Comparison of ENCODE assay signal across 22 cellular contexts in genomic region chr3:143167956-143168355, GRCh38. TPM values are rescaled to one million over a fixed set of nuclear protein-coding genes. Genes with fewer than 3 reads are reported as not detected.
DNase-seq lines count a peak whose midpoint lies in the region; ATAC-seq, FAIRE-seq and TF ChIP-seq lines count a peak whose summit lies in the region.
"Had no signal": no experiment of that assay in that cellular context is flagged by ENCODE, and none has a peak within 500 bp of the region (broad histone marks: within the 10 kb centered on the region; RNA-seq: fewer than 3 reads in every experiment).

No MANE protein-coding gene starts in this region.

- no peaks in the 10 kb centered on the region for H3K27me3 Mint-ChIP-seq in activated T-cell treated with anti-CD3 and anti-CD28 coated beads, Interleukin-2, amount 50 U/mL, for 24 hours
- no peaks in the 10 kb centered on the region for H3K27me3 Mint-ChIP-seq in T-helper 17 cell
- H3K27me3 Mint-ChIP-seq: stimulated activated naive CD8-positive, alpha-beta T cell treated with anti-CD3 and anti-CD28 coated beads, Interleukin-15, amount 100 ng/mL, for 72 hours had no signal

- peak overlapping the region; percentile 26; the same call in 1 of the 3 replicates for H3K27ac ChIP-seq in K562 (ENCODE audit: extremely low read depth, low read depth, low read length)
- H3K27ac ChIP-seq: gastroesophageal sphincter, ovary, WERI-Rb-1 had no signal

- no peaks in the 10 kb centered on the region for H3K79me2 ChIP-seq in K562 (ENCODE audit: control insufficient read depth, insufficient read depth, low read length)

- no peaks in the 10 kb centered on the region for H3K9me1 ChIP-seq in K562 (ENCODE audit: control insufficient read depth, insufficient read depth, low read length)

- H3K4me1 ChIP-seq in K562 (replicated peaks in 1 of 2; ENCODE audit: control insufficient read depth in 2 of 2, insufficient read depth in 2 of 2, low read length in 2 of 2): peaks cover 15 to 61% of the 10 kb centered on the region in 2 experiments; a peak in 4 of 5 replicates
- H3K4me1 ChIP-seq: gastroesophageal sphincter had no signal

- H2AFZ ChIP-seq in K562 (ENCODE audit: low read depth, low read length): no peak overlapping the region

- H3K27ac Mint-ChIP-seq in activated T-cell treated with anti-CD3 and anti-CD28 coated beads, Interleukin-2, amount 50 U/mL, for 24 hours: no peak overlapping the region
- no peak overlapping the region for H3K27ac Mint-ChIP-seq in T-helper 17 cell
- H3K27ac Mint-ChIP-seq: type B pancreatic cell had no signal

- peaks cover 18% of the 10 kb centered on the region for H3K9me3 Mint-ChIP-seq in activated T-cell treated with anti-CD3 and anti-CD28 coated beads, Interleukin-2, amount 50 U/mL, for 24 hours

- peaks cover 5% of the 10 kb centered on the region for H3K36me3 Mint-ChIP-seq in activated T-cell treated with anti-CD3 and anti-CD28 coated beads, Interleukin-2, amount 50 U/mL, for 24 hours (ENCODE audit: low read depth)
- no peaks in the 10 kb centered on the region for H3K36me3 Mint-ChIP-seq in T-helper 17 cell (ENCODE audit: low read depth)
- H3K36me3 Mint-ChIP-seq: type B pancreatic cell had no signal

- TF ChIP-seq RAD21 in K562 (CRISPR knock-in tag; conservative IDR thresholded peaks at IDR 0.05 in 1 of 2, IDR thresholded peaks at IDR 0.05 in 1 of 2): no peak

- BruUV-seq in K562 (replicated peaks; lab: Mats Ljungman, UMichigan): no TSS peak

- POLR2A ChIA-PET in K562 (lab: Yijun Ruan, JAX): interaction anchor here (0.5 to 0.8 kb wide), 3 partner anchors 30 to 103 kb away, joined by 3 read pairs; no protein-coding TSS in a partner anchor

- 49% methylated on average over 2 of the region's 2 CpGs for WGBS in K562 (ENCODE audit: insufficient coverage, low coverage, missing lambda C conversion rate)

- in situ Hi-C loops in K562 (cut with MboI): no loop called here

- no peak for FAIRE-seq in K562 (lab: Jason Lieb, UNC)

- ATAC-seq in K562 (no peak), HG03378 (IDR thresholded peaks at IDR 0.05; ENCODE audit: unreplicated experiment) (no peak), T-helper 17 cell (no peak)
- ATAC-seq: activated naive CD4-positive, alpha-beta T cell treated with anti-CD3 and anti-CD28 coated beads, Interleukin-2, amount 50 U/mL, for 72 hours; gastroesophageal sphincter; stimulated activated naive CD8-positive, alpha-beta T cell treated with anti-CD3 and anti-CD28 coated beads, Interleukin-15, amount 100 ng/mL, for 72 hours had no signal

- peak; percentile 36 for DNase-seq in A172 (ENCODE audit: low spot score)
- peak; percentile 76 for DNase-seq in HS-5 (ENCODE audit: low read depth)
- DNase-seq in K562 (ENCODE audit: extremely low read depth in 1 of 4, low spot score in 3 of 4): no peak
- DNase-seq in fibroblast of the aortic adventitia (ENCODE audit: low read depth): peak; percentile 51
- no peak for DNase-seq in HuH-7.5 (ENCODE audit: low spot score)
- DNase-seq in activated T-cell treated with anti-CD3 and anti-CD28 coated beads, Interleukin-2, amount 50 U/mL, for 24 hours: no peak
- DNase-seq in T-helper 17 cell: no peak
- DNase-seq: activated CD4-positive, alpha-beta T cell treated with anti-CD3 and anti-CD28 coated beads, Interleukin-2, amount 50 U/mL, for 48 hours; activated T-cell treated with anti-CD3 and anti-CD28 coated beads, Interleukin-2, amount 50 U/mL, for 1 hour; C1 segment of cervical spinal cord; effector CD8-positive, alpha-beta T cell; NCI-H2081 treated with DMSO at 0.1 percent for 48 hours; NCI-H524; ovary; Right ventricle myocardium superior; stimulated activated CD4-positive, alpha-beta T cell treated with anti-CD3 and anti-CD28 coated beads, Interleukin-2, amount 100 ng/mL, for 24 hours; stimulated activated naive CD8-positive, alpha-beta T cell treated with anti-CD3 and anti-CD28 coated beads, Interleukin-15, amount 100 ng/mL, for 72 hours; WERI-Rb-1 had no signal

- H3K4me2 ChIP-seq in K562 (ENCODE audit: insufficient read depth, low read length): no peak overlapping the region

- H3K27me3 ChIP-seq in K562 (ENCODE audit: control insufficient read depth in 2 of 2, insufficient read depth in 2 of 2, low read length in 2 of 2): no peaks in the 10 kb centered on the region
- H3K27me3 ChIP-seq: gastroesophageal sphincter, ovary had no signal

- no peak overlapping the region for H3K9ac ChIP-seq in K562 (ENCODE audit: insufficient read depth in 1 of 2, low read depth in 2 of 2, low read length in 2 of 2)

- TF ChIP-seq CTCF in K562 (IDR thresholded peaks at IDR 0.05 in 2 of 3, conservative IDR thresholded peaks at IDR 0.05 in 1 of 3; ENCODE audit: insufficient read depth in 2 of 3, low read depth in 1 of 3, low read length in 3 of 3): no peak
- TF ChIP-seq CTCF in fibroblast of the aortic adventitia (IDR thresholded peaks at IDR 0.05; ENCODE audit: insufficient read depth, low read length): no peak

- TF ChIP-seq EP300 in K562 (IDR thresholded peaks at IDR 0.05; ENCODE audit: low read length): no peak

- H3K36me3 ChIP-seq in K562 (ENCODE audit: control insufficient read depth, insufficient read depth, low read length): no peaks in the 10 kb centered on the region
- H3K36me3 ChIP-seq: gastroesophageal sphincter, ovary, WERI-Rb-1 had no signal

- H3K4me3 ChIP-seq in K562 (no peak overlapping the region), fibroblast of the aortic adventitia (ENCODE audit: low read depth, low read length) (no peak overlapping the region)
- H3K4me3 ChIP-seq: gastroesophageal sphincter, ovary had no signal

- no peak for TF ChIP-seq POLR2A in K562 (conservative IDR thresholded peaks at IDR 0.05)

- H4K20me1 ChIP-seq in K562 (replicated peaks; ENCODE audit: control insufficient read depth, insufficient read depth, low read length): no peaks in the 10 kb centered on the region

- no peaks in the 10 kb centered on the region; the same call in 1 of the 2 replicates for H3K9me3 ChIP-seq in K562 (replicated peaks; ENCODE audit: control insufficient read depth, insufficient read depth, low read depth, low read length)
- H3K9me3 ChIP-seq in T-helper 17 cell (ENCODE audit: control insufficient read depth, low read length, poor library complexity, severe bottlenecking): no peaks in the 10 kb centered on the region
- H3K9me3 ChIP-seq: ovary had no signal

- H3K4me1 Mint-ChIP-seq in activated T-cell treated with anti-CD3 and anti-CD28 coated beads, Interleukin-2, amount 50 U/mL, for 24 hours (ENCODE audit: low read depth): peaks cover 93% of the 10 kb centered on the region
- peaks cover 46% of the 10 kb centered on the region for H3K4me1 Mint-ChIP-seq in T-helper 17 cell

- H3K4me3 Mint-ChIP-seq in activated T-cell treated with anti-CD3 and anti-CD28 coated beads, Interleukin-2, amount 50 U/mL, for 24 hours: no peak overlapping the region
- H3K4me3 Mint-ChIP-seq in T-helper 17 cell: no peak overlapping the region
- H3K4me3 Mint-ChIP-seq: type B pancreatic cell had no signal

- intact Hi-C loops in K562 (cut with micrococcal nuclease): no loop called here

- CTCF ChIA-PET in K562 (lab: Yijun Ruan, JAX; ENCODE audit: low intra/inter-chr PET ratio): no interaction called here

TF ChIP-seq in K562, 482 proteins besides CTCF, POLR2A, EP300 and RAD21 (continues in another document):
- TF ChIP-seq USF1 (CRISPR knock-in tag; IDR thresholded peaks at IDR 0.05): no peak
- no peak for TF ChIP-seq CEBPG (CRISPR knock-in tag; IDR thresholded peaks at IDR 0.05)
- TF ChIP-seq CEBPG (tag; conservative IDR thresholded peaks at IDR 0.05 in 1 of 2, IDR thresholded peaks at IDR 0.05 in 1 of 2): 0 out of 4 replicates have a peak, but pooled peaks of 1 of the 2 experiments have one; percentile 25
- no peak for TF ChIP-seq ZNF445 (CRISPR knock-in tag; IDR thresholded peaks at IDR 0.05; ENCODE audit: low read depth)
- TF ChIP-seq E2F6 (IDR thresholded peaks at IDR 0.05; ENCODE audit: borderline replicate concordance in 1 of 2, extremely low read depth in 1 of 2, insufficient read depth in 1 of 2, insufficient read length in 1 of 2, low read depth in 1 of 2, low read length in 1 of 2, poor library complexity in 1 of 2, severe bottlenecking in 1 of 2): peak in 1 of 2 experiments; percentile 29

RNA-seq across cellular contexts. Expression of gene CHST2, which starts 48.4 kb away (rescaled TPM):
- 2.7 and 5.6 TPM in 2 replicates for total RNA-seq in A172 (2014; rRNA removed; shearing (Covaris generic))
- total RNA-seq in K562 (2011; cell fraction: chromatin; rRNA removed; ENCODE audit: low replicate concordance): 15.4 and 34.1 TPM in 2 replicates
- total RNA-seq in K562 (2011; cell fraction: nucleolus; rRNA removed): 40.4 and 52.0 TPM in 2 replicates
- 27.5 and 32.1 TPM in 2 replicates for total RNA-seq in K562 (2011; cell fraction: nucleoplasm; rRNA removed)
- 27.3 and 28.5 TPM in 2 replicates for total RNA-seq in K562 (2014; rRNA removed)
- total RNA-seq in K562 (2014; rRNA removed; fragmentation: Illumina TruSeq; extraction: Trizol): 10.6 and 10.7 TPM in 2 replicates
- 13.9 and 14.7 TPM in 2 replicates for total RNA-seq in K562 (2015; rRNA removed; fragmentation: Illumina TruSeq; extraction: Trizol)
- total RNA-seq in K562 (2021): 55.1 and 60.3 TPM in 2 replicates
- polyA plus RNA-seq in K562 (2011; rRNA removed): 8.0 and 13.7 TPM in 2 replicates
- 10.9 and 33.4 TPM in 2 replicates for polyA plus RNA-seq in K562 (2011; cell fraction: cytosol; rRNA removed)
- polyA plus RNA-seq in K562 (2011; cell fraction: nucleus; rRNA removed): 19.2 and 52.4 TPM in 2 replicates
- 25.3 and 34.2 TPM in 2 replicates for polyA plus RNA-seq in K562 (2012)
- polyA plus RNA-seq in K562 (2014; fragmentation: Illumina TruSeq; extraction: Trizol): 16.5 and 19.2 TPM in 2 replicates
- polyA plus RNA-seq in K562 (2014; fragmentation: Nextera tagmentation; extraction: Ambion mirVana): 1 to 10 TPM; 3.4 to 3.7 TPM
- polyA plus RNA-seq in K562 (2014; rRNA removed): 32.6 and 36.4 TPM in 2 replicates
- 4.3 and 8.8 TPM in 2 replicates for polyA minus RNA-seq in K562 (2011; rRNA and poly(A)+ RNA removed)
- 17.7 and 18.6 TPM in 2 replicates for polyA minus RNA-seq in K562 (2011; cell fraction: cytosol; rRNA and poly(A)+ RNA removed)
- polyA minus RNA-seq in K562 (2011; cell fraction: nucleus; rRNA and poly(A)+ RNA removed): 21.2 and 23.4 TPM in 2 replicates
- 5.0 and 14.4 TPM in 2 replicates for total RNA-seq in fibroblast of the aortic adventitia (ENCODE audit: low replicate concordance)
- 1 to 10 TPM; 1.8 to 2.2 TPM for total RNA-seq in T-helper 17 cell

Comparison
In these comparisons a context has a peak if more than half of its experiments do, and no peak if none do; other contexts are left out.
1. DNase-seq: peak in A172 (single experiment), HS-5 (single experiment) and fibroblast of the aortic adventitia (single experiment); none in K562 (0 of 4), HuH-7.5 (single experiment), activated T-cell treated with anti-CD3 and anti-CD28 coated beads, Interleukin-2, amount 50 U/mL, for 24 hours (single experiment) and T-helper 17 cell (0 of 3).